In the genomic region with DNA sequence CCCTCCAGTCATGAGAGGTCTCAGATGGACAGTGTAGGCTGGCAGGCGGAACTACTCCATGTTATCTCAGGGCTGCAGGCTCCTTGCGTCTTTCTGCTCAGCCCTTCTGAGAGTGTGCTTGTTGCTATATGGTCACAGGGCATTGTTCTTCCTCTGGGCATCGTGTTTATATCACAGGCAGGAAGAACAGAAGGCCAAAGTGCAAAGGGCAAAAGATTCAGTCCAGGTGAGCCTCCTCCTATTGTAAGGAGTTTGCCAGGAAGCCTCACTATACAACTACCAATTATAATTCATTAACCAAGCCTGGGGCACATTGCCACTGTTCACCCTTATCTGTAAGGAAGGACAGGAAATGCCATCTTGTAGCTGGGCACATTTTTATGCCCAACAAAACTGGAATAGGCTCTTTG, we compare ENCODE assay signal across 1 cellular context.
TF ChIP-seq lines count a peak whose summit lies in the region.

No MANE protein-coding gene starts in this region.

TF ChIP-seq in HepG2, 621 proteins besides CTCF, POLR2A, EP300 and RAD21 (continued from another document):
- no peak for TF ChIP-seq ZNF589 (CRISPR knock-in tag; conservative IDR thresholded peaks at IDR 0.05)
- TF ChIP-seq ZNF224 (CRISPR knock-in tag; IDR thresholded peaks at IDR 0.05): no peak
- TF ChIP-seq, protein P1, sequence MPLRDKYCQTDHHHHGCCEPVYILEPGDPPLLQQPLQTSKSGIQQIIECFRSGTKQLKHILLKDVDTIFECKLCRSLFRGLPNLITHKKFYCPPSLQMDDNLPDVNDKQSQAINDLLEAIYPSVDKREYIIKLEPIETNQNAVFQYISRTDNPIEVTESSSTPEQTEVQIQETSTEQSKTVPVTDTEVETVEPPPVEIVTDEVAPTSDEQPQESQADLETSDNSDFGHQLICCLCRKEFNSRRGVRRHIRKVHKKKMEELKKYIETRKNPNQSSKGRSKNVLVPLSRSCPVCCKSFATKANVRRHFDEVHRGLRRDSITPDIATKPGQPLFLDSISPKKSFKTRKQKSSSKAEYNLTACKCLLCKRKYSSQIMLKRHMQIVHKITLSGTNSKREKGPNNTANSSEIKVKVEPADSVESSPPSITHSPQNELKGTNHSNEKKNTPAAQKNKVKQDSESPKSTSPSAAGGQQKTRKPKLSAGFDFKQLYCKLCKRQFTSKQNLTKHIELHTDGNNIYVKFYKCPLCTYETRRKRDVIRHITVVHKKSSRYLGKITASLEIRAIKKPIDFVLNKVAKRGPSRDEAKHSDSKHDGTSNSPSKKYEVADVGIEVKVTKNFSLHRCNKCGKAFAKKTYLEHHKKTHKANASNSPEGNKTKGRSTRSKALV (CRISPR knock-in tag; IDR thresholded peaks at IDR 0.05): no peak
- no peak for TF ChIP-seq BORCS8-MEF2B (CRISPR knock-in tag; IDR thresholded peaks at IDR 0.05)
- no peak for TF ChIP-seq ZNF264 (CRISPR knock-in tag; IDR thresholded peaks at IDR 0.05)
